ENCODE assay signal across 1 cellular context in the genomic region with DNA sequence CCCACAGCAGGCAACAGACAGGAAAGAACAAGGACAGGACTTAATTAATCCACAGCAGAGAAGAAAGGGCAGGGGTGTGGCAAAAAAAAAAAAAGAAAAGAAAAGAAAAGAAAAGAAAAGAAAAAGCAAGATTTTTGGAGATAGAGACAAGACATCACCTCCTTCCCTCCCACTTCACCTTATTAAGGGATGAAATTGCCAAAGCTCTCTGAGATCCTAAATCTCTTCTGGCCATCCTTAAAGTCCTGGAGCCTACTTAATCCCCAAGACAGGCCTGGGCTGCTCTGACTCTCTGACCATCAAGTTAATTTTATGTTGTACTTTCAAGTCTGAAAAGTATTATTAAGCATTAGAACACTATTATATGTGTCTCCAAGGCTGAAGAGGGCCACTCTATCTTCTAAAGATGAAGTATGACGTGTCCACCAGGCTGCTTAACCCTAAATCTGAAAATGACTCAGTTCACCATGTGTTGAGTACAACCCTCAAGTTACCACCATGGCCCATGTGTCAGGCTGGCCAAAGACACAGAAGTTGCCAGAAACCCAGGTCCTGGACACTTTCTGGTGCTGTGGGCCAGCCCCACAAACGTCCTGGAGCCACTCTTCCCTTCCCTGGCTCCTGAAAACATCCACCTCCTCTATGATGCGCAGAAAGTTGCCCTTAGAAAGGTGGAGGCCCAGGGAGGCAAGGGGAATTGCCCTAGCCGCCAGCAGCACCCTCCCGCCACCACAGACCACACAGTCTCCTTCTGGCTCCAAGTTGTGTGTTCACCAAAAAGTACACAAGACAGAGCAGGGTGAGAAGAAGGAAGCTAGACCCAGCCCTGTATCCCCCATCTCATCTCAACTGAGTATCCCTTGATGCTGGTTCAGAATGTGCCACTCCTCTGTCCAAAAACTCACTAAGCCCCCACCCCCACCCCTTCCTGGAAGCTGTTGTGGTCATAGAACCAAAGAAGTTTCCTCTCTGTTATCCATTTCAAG.
TF ChIP-seq lines count a peak whose summit lies in the region.

No MANE protein-coding gene starts in this region.

TF ChIP-seq in K562, 482 proteins besides CTCF, POLR2A, EP300 and RAD21 (continues in another document):
- TF ChIP-seq, protein P1, sequence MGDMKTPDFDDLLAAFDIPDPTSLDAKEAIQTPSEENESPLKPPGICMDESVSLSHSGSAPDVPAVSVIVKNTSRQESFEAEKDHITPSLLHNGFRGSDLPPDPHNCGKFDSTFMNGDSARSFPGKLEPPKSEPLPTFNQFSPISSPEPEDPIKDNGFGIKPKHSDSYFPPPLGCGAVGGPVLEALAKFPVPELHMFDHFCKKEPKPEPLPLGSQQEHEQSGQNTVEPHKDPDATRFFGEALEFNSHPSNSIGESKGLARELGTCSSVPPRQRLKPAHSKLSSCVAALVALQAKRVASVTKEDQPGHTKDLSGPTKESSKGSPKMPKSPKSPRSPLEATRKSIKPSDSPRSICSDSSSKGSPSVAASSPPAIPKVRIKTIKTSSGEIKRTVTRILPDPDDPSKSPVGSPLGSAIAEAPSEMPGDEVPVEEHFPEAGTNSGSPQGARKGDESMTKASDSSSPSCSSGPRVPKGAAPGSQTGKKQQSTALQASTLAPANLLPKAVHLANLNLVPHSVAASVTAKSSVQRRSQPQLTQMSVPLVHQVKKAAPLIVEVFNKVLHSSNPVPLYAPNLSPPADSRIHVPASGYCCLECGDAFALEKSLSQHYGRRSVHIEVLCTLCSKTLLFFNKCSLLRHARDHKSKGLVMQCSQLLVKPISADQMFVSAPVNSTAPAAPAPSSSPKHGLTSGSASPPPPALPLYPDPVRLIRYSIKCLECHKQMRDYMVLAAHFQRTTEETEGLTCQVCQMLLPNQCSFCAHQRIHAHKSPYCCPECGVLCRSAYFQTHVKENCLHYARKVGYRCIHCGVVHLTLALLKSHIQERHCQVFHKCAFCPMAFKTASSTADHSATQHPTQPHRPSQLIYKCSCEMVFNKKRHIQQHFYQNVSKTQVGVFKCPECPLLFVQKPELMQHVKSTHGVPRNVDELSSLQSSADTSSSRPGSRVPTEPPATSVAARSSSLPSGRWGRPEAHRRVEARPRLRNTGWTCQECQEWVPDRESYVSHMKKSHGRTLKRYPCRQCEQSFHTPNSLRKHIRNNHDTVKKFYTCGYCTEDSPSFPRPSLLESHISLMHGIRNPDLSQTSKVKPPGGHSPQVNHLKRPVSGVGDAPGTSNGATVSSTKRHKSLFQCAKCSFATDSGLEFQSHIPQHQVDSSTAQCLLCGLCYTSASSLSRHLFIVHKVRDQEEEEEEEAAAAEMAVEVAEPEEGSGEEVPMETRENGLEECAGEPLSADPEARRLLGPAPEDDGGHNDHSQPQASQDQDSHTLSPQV (IDR thresholded peaks at IDR 0.05): 0 out of 2 replicates have a peak, but pooled peaks have one; percentile 41
- TF ChIP-seq CHD1 (IDR thresholded peaks at IDR 0.05; ENCODE audit: low read length) (peak; percentile 61), RBFOX2 (IDR thresholded peaks at IDR 0.05; ENCODE audit: low read depth, low read length) (0 out of 2 replicates have a peak, but pooled peaks have one; percentile 4), GTF2F1 (IDR thresholded peaks at IDR 0.05; ENCODE audit: low read depth, low read length) (no peak), SMARCA5 (IDR thresholded peaks at IDR 0.05) (no peak), NFYB (IDR thresholded peaks at IDR 0.05; ENCODE audit: extremely low read depth, insufficient read length) (no peak), BCOR (IDR thresholded peaks at IDR 0.05) (0 out of 2 replicates have a peak, but pooled peaks have one; percentile 4), CBFA2T2 (conservative IDR thresholded peaks at IDR 0.05) (0 out of 2 replicates have a peak, but pooled peaks have one; percentile 9), HDAC2 (IDR thresholded peaks at IDR 0.05) (0 out of 2 replicates have a peak, but pooled peaks have one; percentile 53), ZFX (CRISPR knock-in tag; IDR thresholded peaks at IDR 0.05) (0 out of 2 replicates have a peak, but pooled peaks have one; percentile 34), SETDB1 (IDR thresholded peaks at IDR 0.05; ENCODE audit: low read length) (no peak), SAFB (IDR thresholded peaks at IDR 0.05; ENCODE audit: borderline replicate concordance, low read depth, low read length) (no peak), ARHGAP35 (IDR thresholded peaks at IDR 0.05; ENCODE audit: partially characterized antibody) (peak; percentile 26), ZBTB8A (IDR thresholded peaks at IDR 0.05; ENCODE audit: partially characterized antibody) (no peak)
- TF ChIP-seq, protein P2, sequence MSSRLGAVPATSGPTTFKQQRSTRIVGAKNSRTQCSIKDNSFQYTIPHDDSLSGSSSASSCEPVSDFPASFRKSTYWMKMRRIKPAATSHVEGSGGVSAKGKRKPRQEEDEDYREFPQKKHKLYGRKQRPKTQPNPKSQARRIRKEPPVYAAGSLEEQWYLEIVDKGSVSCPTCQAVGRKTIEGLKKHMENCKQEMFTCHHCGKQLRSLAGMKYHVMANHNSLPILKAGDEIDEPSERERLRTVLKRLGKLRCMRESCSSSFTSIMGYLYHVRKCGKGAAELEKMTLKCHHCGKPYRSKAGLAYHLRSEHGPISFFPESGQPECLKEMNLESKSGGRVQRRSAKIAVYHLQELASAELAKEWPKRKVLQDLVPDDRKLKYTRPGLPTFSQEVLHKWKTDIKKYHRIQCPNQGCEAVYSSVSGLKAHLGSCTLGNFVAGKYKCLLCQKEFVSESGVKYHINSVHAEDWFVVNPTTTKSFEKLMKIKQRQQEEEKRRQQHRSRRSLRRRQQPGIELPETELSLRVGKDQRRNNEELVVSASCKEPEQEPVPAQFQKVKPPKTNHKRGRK (tag; IDR thresholded peaks at IDR 0.05): 0 out of 2 replicates have a peak, but pooled peaks have one; percentile 22
- TF ChIP-seq, protein P3, sequence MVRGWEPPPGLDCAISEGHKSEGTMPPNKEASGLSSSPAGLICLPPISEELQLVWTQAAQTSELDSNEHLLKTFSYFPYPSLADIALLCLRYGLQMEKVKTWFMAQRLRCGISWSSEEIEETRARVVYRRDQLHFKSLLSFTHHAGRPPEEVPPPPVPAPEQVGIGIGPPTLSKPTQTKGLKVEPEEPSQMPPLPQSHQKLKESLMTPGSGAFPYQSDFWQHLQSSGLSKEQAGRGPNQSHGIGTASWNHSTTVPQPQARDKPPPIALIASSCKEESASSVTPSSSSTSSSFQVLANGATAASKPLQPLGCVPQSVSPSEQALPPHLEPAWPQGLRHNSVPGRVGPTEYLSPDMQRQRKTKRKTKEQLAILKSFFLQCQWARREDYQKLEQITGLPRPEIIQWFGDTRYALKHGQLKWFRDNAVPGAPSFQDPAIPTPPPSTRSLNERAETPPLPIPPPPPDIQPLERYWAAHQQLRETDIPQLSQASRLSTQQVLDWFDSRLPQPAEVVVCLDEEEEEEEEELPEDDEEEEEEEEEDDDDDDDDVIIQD (CRISPR knock-in tag; IDR thresholded peaks at IDR 0.05): no peak
- TF ChIP-seq, protein P4, sequence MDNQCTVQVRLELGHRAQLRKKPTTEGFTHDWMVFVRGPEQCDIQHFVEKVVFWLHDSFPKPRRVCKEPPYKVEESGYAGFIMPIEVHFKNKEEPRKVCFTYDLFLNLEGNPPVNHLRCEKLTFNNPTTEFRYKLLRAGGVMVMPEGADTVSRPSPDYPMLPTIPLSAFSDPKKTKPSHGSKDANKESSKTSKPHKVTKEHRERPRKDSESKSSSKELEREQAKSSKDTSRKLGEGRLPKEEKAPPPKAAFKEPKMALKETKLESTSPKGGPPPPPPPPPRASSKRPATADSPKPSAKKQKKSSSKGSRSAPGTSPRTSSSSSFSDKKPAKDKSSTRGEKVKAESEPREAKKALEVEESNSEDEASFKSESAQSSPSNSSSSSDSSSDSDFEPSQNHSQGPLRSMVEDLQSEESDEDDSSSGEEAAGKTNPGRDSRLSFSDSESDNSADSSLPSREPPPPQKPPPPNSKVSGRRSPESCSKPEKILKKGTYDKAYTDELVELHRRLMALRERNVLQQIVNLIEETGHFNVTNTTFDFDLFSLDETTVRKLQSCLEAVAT (IDR thresholded peaks at IDR 0.05): 0 out of 4 replicates have a peak, but pooled peaks of 1 of the 2 experiments have one; percentile 35
- TF ChIP-seq, protein P5, sequence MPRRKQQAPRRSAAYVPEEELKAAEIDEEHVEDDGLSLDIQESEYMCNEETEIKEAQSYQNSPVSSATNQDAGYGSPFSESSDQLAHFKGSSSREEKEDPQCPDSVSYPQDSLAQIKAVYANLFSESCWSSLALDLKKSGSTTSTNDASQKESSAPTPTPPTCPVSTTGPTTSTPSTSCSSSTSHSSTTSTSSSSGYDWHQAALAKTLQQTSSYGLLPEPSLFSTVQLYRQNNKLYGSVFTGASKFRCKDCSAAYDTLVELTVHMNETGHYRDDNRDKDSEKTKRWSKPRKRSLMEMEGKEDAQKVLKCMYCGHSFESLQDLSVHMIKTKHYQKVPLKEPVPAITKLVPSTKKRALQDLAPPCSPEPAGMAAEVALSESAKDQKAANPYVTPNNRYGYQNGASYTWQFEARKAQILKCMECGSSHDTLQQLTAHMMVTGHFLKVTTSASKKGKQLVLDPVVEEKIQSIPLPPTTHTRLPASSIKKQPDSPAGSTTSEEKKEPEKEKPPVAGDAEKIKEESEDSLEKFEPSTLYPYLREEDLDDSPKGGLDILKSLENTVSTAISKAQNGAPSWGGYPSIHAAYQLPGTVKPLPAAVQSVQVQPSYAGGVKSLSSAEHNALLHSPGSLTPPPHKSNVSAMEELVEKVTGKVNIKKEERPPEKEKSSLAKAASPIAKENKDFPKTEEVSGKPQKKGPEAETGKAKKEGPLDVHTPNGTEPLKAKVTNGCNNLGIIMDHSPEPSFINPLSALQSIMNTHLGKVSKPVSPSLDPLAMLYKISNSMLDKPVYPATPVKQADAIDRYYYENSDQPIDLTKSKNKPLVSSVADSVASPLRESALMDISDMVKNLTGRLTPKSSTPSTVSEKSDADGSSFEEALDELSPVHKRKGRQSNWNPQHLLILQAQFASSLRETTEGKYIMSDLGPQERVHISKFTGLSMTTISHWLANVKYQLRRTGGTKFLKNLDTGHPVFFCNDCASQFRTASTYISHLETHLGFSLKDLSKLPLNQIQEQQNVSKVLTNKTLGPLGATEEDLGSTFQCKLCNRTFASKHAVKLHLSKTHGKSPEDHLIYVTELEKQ (CRISPR knock-in tag; IDR thresholded peaks at IDR 0.05): no peak
- TF ChIP-seq, protein P6, sequence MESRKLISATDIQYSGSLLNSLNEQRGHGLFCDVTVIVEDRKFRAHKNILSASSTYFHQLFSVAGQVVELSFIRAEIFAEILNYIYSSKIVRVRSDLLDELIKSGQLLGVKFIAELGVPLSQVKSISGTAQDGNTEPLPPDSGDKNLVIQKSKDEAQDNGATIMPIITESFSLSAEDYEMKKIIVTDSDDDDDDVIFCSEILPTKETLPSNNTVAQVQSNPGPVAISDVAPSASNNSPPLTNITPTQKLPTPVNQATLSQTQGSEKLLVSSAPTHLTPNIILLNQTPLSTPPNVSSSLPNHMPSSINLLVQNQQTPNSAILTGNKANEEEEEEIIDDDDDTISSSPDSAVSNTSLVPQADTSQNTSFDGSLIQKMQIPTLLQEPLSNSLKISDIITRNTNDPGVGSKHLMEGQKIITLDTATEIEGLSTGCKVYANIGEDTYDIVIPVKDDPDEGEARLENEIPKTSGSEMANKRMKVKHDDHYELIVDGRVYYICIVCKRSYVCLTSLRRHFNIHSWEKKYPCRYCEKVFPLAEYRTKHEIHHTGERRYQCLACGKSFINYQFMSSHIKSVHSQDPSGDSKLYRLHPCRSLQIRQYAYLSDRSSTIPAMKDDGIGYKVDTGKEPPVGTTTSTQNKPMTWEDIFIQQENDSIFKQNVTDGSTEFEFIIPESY (CRISPR knock-in tag; IDR thresholded peaks at IDR 0.05): peak; percentile 93
- TF ChIP-seq, protein P7, sequence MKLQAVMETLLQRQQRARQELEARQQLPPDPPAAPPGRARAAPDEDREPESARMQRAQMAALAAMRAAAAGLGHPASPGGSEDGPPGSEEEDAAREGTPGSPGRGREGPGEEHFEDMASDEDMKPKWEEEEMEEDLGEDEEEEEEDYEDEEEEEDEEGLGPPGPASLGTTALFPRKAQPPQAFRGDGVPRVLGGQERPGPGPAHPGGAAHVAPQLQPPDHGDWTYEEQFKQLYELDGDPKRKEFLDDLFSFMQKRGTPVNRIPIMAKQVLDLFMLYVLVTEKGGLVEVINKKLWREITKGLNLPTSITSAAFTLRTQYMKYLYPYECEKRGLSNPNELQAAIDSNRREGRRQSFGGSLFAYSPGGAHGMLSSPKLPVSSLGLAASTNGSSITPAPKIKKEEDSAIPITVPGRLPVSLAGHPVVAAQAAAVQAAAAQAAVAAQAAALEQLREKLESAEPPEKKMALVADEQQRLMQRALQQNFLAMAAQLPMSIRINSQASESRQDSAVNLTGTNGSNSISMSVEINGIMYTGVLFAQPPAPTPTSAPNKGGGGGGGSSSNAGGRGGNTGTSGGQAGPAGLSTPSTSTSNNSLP (IDR thresholded peaks at IDR 0.05; ENCODE audit: borderline replicate concordance, low read depth, low read length): no peak
- TF ChIP-seq, protein P8, sequence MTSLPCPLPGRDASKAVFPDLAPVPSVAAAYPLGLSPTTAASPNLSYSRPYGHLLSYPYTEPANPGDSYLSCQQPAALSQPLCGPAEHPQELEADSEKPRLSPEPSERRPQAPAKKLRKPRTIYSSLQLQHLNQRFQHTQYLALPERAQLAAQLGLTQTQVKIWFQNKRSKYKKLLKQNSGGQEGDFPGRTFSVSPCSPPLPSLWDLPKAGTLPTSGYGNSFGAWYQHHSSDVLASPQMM (CRISPR knock-in tag; IDR thresholded peaks at IDR 0.05): no peak
